18 cellular contexts compared by ENCODE assay signal in the genomic region with DNA sequence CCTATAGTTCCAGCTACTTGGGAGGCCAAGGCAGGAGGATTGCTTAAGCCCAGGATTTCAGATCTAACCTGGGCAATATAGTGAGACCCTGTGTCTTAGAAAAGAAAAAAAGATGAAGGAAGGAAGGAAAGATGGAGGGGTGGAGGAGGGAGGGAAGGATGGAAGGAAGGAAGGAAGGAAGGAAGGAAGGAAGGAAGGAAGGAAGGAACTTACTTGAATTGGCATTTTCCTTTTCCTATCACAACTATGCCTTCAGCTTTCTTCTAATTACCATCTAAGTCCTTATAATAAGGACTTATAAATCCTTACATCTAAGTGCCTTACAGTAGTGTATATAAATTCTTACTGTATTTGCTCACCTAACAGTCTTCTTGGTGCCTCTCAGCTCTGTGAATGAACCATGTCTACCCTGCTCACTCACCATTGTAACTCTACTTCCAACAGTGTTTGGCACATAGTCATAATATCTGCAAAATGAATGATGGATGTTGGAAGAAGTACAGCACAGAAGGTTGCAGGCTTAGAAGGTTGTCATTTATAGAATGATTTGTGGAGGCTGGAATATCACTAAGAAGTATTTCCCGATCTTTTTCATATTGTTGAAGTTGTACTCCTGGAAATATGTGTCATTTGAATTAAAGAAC.
A peak's percentile ranks its signal among the peaks of the same experiment; 100 is the strongest.
DNase-seq lines count a peak whose midpoint lies in the region; ATAC-seq and TF ChIP-seq lines count a peak whose summit lies in the region.
"Had no signal": no experiment of that assay in that cellular context is flagged by ENCODE, and none has a peak within 500 bp of the region (broad histone marks: within the 10 kb centered on the region; RNA-seq: fewer than 3 reads in every experiment).

No MANE protein-coding gene starts in this region.

- H3K27ac ChIP-seq in heart left ventricle (no peak overlapping the region), SK-N-MC (peak overlapping the region; percentile 95)

- H3K4me3 ChIP-seq in heart left ventricle = no peak overlapping the region
- H3K4me3 ChIP-seq in SK-N-MC = no peak overlapping the region
- H3K4me3 ChIP-seq: GM12878 had no signal

- ATAC-seq in left ventricle myocardium superior (peak; percentile 29), heart left ventricle (no peak)
- ATAC-seq: GM12878 had no signal

- 64 to 85% (median 73%) methylated on average over 1 of the region's 1 CpG for WGBS in heart left ventricle, 4 donors

- TF ChIP-seq POLR2A in heart left ventricle (IDR thresholded peaks at IDR 0.05) = no peak

- H3K9me3 ChIP-seq in heart left ventricle (no peaks in the 10 kb centered on the region), SK-N-MC (ENCODE audit: low read depth, low read length) (no peaks in the 10 kb centered on the region)
- H3K9me3 ChIP-seq: BE2C had no signal

- TF ChIP-seq CTCF in heart left ventricle (IDR thresholded peaks at IDR 0.05) (no peak), nephron (IDR thresholded peaks at IDR 0.05; ENCODE audit: unreplicated experiment in 3 of 3) (no peak)

- H3K36me3 ChIP-seq in heart left ventricle = no peaks in the 10 kb centered on the region
- H3K36me3 ChIP-seq in SK-N-MC (ENCODE audit: insufficient read depth, low read length) = no peaks in the 10 kb centered on the region
- H3K36me3 ChIP-seq: BE2C had no signal

- peak overlapping the region; percentile 64 to 78 (median 77) for H3K27ac Mint-ChIP-seq in nephron
- H3K27ac Mint-ChIP-seq: CD4-positive, CD25-positive, alpha-beta regulatory T cell; CD8-positive, alpha-beta memory T cell had no signal

- H3K4me1 ChIP-seq in heart left ventricle = peaks cover 0 to 44% (median 13%) of the 10 kb centered on the region in 12 donors
- H3K4me1 ChIP-seq: BE2C had no signal

- no peak for DNase-seq in left ventricle myocardium superior
- no peak for DNase-seq in heart left ventricle
- peak; percentile 63 for DNase-seq in SK-N-MC (ENCODE audit: low read depth, low spot score)
- DNase-seq in NCI-H1105 treated with DMSO at 0.1 percent for 48 hours (lab: John Stamatoyannopoulos, UW) = no peak
- DNase-seq in NCI-H2029 treated with DMSO at 0.1 percent for 48 hours (lab: John Stamatoyannopoulos, UW) = no peak
- DNase-seq in OCI-M2 (lab: John Stamatoyannopoulos, UW; ENCODE audit: unreplicated experiment) = no peak
- DNase-seq: ACHN; BE2C; C1 segment of cervical spinal cord; CD4-positive, CD25-positive, alpha-beta regulatory T cell; CD8-positive, alpha-beta memory T cell; COR-L47; DMS 273 treated with DMSO at 0.1 percent for 48 hours; DMS53; DND-41; H9 had no signal

- no peaks in the 10 kb centered on the region for H3K27me3 ChIP-seq in heart left ventricle
- H3K27me3 ChIP-seq: BE2C had no signal

- peaks cover 33% of the 10 kb centered on the region for H3K4me1 Mint-ChIP-seq in nephron
- H3K4me1 Mint-ChIP-seq: CD4-positive, CD25-positive, alpha-beta regulatory T cell; CD8-positive, alpha-beta memory T cell had no signal

- no peak overlapping the region for H3K9ac ChIP-seq in SK-N-MC (ENCODE audit: insufficient read length)

- peaks cover 13% of the 10 kb centered on the region for H3K36me3 Mint-ChIP-seq in nephron (ENCODE audit: low read depth)
- H3K36me3 Mint-ChIP-seq: CD4-positive, CD25-positive, alpha-beta regulatory T cell; CD8-positive, alpha-beta memory T cell had no signal

- no peak overlapping the region for H3K4me3 Mint-ChIP-seq in nephron
- H3K4me3 Mint-ChIP-seq: CD4-positive, CD25-positive, alpha-beta regulatory T cell; CD8-positive, alpha-beta memory T cell; H9 had no signal

- no peaks in the 10 kb centered on the region for H3K27me3 Mint-ChIP-seq in nephron (ENCODE audit: low read depth)
- H3K27me3 Mint-ChIP-seq: CD4-positive, CD25-positive, alpha-beta regulatory T cell; CD8-positive, alpha-beta memory T cell had no signal

- H3K9me3 Mint-ChIP-seq in nephron = no peaks in the 10 kb centered on the region
- H3K9me3 Mint-ChIP-seq: H9 had no signal

- intact Hi-C loops in left ventricle myocardium superior (cut with micrococcal nuclease) = no loop called here
- intact Hi-C loops in heart left ventricle (cut with DNase I) = no loop called here
